1 cellular context compared by ENCODE assay signal in genomic region chr20:50852085-50852484, GRCh38.
TF ChIP-seq lines count a peak whose summit lies in the region.

No MANE protein-coding gene starts in this region.

TF ChIP-seq in K562, 482 proteins besides CTCF, POLR2A, EP300 and RAD21:
- no peak for TF ChIP-seq SNRNP70 (optimal IDR thresholded peaks at IDR 0.05; ENCODE audit: low read depth, low read length)
- TF ChIP-seq, protein P1, sequence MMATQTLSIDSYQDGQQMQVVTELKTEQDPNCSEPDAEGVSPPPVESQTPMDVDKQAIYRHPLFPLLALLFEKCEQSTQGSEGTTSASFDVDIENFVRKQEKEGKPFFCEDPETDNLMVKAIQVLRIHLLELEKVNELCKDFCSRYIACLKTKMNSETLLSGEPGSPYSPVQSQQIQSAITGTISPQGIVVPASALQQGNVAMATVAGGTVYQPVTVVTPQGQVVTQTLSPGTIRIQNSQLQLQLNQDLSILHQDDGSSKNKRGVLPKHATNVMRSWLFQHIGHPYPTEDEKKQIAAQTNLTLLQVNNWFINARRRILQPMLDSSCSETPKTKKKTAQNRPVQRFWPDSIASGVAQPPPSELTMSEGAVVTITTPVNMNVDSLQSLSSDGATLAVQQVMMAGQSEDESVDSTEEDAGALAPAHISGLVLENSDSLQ (IDR thresholded peaks at IDR 0.05), result peak; percentile 31; the same call in 1 of the 2 replicates
